Comparison of ENCODE assay signal across 8 cellular contexts in the genomic region with DNA sequence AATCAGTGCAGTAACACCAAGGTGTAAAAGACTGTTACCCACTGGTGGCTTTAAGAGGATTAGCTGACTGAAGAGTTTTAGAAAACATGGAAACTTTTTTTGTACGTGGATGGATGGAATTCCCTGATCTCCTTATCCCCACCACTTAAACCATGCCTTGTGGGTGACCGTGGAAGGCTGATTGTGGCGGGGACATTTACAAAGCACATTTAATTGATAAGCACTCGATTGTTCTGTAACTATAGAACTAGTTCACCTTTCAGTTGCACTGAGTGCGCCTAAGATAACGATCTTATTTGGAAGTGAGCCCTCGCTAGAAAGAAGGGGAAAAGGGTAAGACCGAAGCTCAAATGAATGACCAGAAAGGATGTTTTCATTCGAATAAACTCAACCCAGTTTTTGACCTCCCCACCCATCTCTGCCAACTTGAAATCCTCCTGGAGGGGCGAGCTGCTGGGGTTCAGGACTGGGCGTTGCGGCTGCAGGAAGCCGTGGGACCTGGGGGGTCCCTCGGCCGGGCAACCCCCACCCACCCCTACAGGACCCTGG. TPM values are rescaled to one million over a fixed set of nuclear protein-coding genes. Genes with fewer than 3 reads are reported as not detected.
DNase-seq lines count a peak whose midpoint lies in the region; ATAC-seq and TF ChIP-seq lines count a peak whose summit lies in the region.

No MANE protein-coding gene starts in this region.

- intact Hi-C loops in activated CD4-positive, alpha-beta T cell treated with anti-CD3 and anti-CD28 coated beads, Interleukin-2, amount 10 ng/mL, durations not matched to agents 24 days and 14 days (cut with micrococcal nuclease) = loop anchor here (1.0 to 5.0 kb wide), 8 partner anchors 51 to 1693 kb away; partner anchors contain the start of genes HELB and TBK1
- intact Hi-C loops in OCI-LY7 (cut with micrococcal nuclease; ENCODE audit: unreplicated experiment) = loop anchor here (2.0 to 5.0 kb wide), 4 partner anchors 62 to 205 kb away; partner anchors contain the start of genes GNS and XPOT

- peaks cover 31% of the 10 kb centered on the region for H3K4me1 Mint-ChIP-seq in activated CD4-positive, alpha-beta T cell treated with anti-CD3 and anti-CD28 coated beads, Interleukin-2, amount 10 ng/mL, durations not matched to agents 24 days and 14 days

- peak overlapping the region; percentile 79 for H2AFZ ChIP-seq in OCI-LY7 (ENCODE audit: low read length)

- H3K27me3 Mint-ChIP-seq in activated CD4-positive, alpha-beta T cell treated with anti-CD3 and anti-CD28 coated beads, Interleukin-2, amount 10 ng/mL, durations not matched to agents 24 days and 14 days = no peaks in the 10 kb centered on the region

- no peaks in the 10 kb centered on the region for H3K27me3 ChIP-seq in mucosa of rectum (ENCODE audit: control insufficient read depth in 2 of 2, insufficient read depth in 2 of 2, low read length in 2 of 2)

- peak overlapping the region; percentile 85 to 87 for H3K9ac ChIP-seq in mucosa of rectum (ENCODE audit: low read depth in 1 of 2, low read length in 2 of 2)

- ATAC-seq in HG02759 (IDR thresholded peaks at IDR 0.05; ENCODE audit: unreplicated experiment) = no peak
- ATAC-seq in HG03039 (IDR thresholded peaks at IDR 0.05; ENCODE audit: unreplicated experiment) = no peak

- no peaks in the 10 kb centered on the region for H3K9me3 ChIP-seq in OCI-LY7 (ENCODE audit: low read length)
- H3K9me3 ChIP-seq in mucosa of rectum (ENCODE audit: control insufficient read depth in 2 of 2, low read length in 2 of 2) = no peaks in the 10 kb centered on the region

- H3K79me2 ChIP-seq in OCI-LY7 (ENCODE audit: insufficient read depth, low read depth, low read length) = peaks cover 45% of the 10 kb centered on the region

- H3K27ac ChIP-seq in OCI-LY7 (ENCODE audit: low read depth, low read length, poor library complexity, severe bottlenecking) (peak overlapping the region; percentile 81), mucosa of rectum (ENCODE audit: low read depth in 2 of 2, low read length in 2 of 2) (peak overlapping the region; percentile 93 to 95)

- CTCF ChIA-PET in OCI-LY7 (lab: Charles Lee; ENCODE audit: unreplicated experiment) = interaction anchor here (0.6 to 1.3 kb wide), 3 partner anchors 12 to 89 kb away, joined by 3 read pairs; no protein-coding TSS in a partner anchor

- H3K36me3 ChIP-seq in OCI-LY7 (ENCODE audit: insufficient read depth, low read length) (peaks cover 16% of the 10 kb centered on the region), mucosa of rectum (ENCODE audit: control insufficient read depth in 2 of 2, insufficient read depth in 2 of 2, low read length in 2 of 2) (no peaks in the 10 kb centered on the region)

- no peaks in the 10 kb centered on the region for H3K9me2 ChIP-seq in OCI-LY7 (ENCODE audit: insufficient read depth, low read length)

- peak overlapping the region; percentile 92 for H3K27ac Mint-ChIP-seq in activated CD4-positive, alpha-beta T cell treated with anti-CD3 and anti-CD28 coated beads, Interleukin-2, amount 10 ng/mL, durations not matched to agents 24 days and 14 days

- H3K4me1 ChIP-seq in OCI-LY7 (ENCODE audit: insufficient read depth, low read length, poor library complexity, severe bottlenecking) = peaks cover 34% of the 10 kb centered on the region
- peaks cover 9 to 12% of the 10 kb centered on the region in 2 donors for H3K4me1 ChIP-seq in mucosa of rectum (ENCODE audit: control insufficient read depth in 2 of 2, insufficient read depth in 2 of 2, low read length in 2 of 2)

- H3K9me3 Mint-ChIP-seq in activated CD4-positive, alpha-beta T cell treated with anti-CD3 and anti-CD28 coated beads, Interleukin-2, amount 10 ng/mL, durations not matched to agents 24 days and 14 days = no peaks in the 10 kb centered on the region

- BruUV-seq in OCI-LY7 (replicated peaks; lab: Mats Ljungman, UMichigan) = TSS peak; percentile 94

- TF ChIP-seq CTCF in OCI-LY7 (conservative IDR thresholded peaks at IDR 0.05; ENCODE audit: low read length) = no peak
- TF ChIP-seq CTCF in choroid plexus epithelial cell (conservative IDR thresholded peaks at IDR 0.05; ENCODE audit: low read depth, low read length) = no peak

- POLR2A ChIA-PET in OCI-LY7 (lab: Charles Lee) = interaction anchor here (0.7 to 2.9 kb wide), 17 partner anchors 10 to 202 kb away, joined by 3 to 19 read pairs (median 5); no protein-coding TSS in a partner anchor

- DNase-seq in activated CD4-positive, alpha-beta T cell treated with anti-CD3 and anti-CD28 coated beads, Interleukin-2, amount 10 ng/mL, durations not matched to agents 24 days and 14 days = no peak
- no peak for DNase-seq in activated CD4-positive, alpha-beta T cell treated with anti-CD3 and anti-CD28 coated beads, Interleukin-2, amount 50 U/mL, for 1 hour
- peak; percentile 46 for DNase-seq in OCI-LY7 (ENCODE audit: low spot score)
- peak; percentile 37 for DNase-seq in choroid plexus epithelial cell (ENCODE audit: low read depth)
- DNase-seq in pons (ENCODE audit: low spot score) = no peak

- H4K20me1 ChIP-seq in OCI-LY7 (ENCODE audit: insufficient read depth, low read length) = peaks cover 18% of the 10 kb centered on the region; the same call in 1 of the 2 replicates

- peak overlapping the region; percentile 92 for H3K4me2 ChIP-seq in OCI-LY7 (ENCODE audit: low read length)

- H3K4me3 Mint-ChIP-seq in activated CD4-positive, alpha-beta T cell treated with anti-CD3 and anti-CD28 coated beads, Interleukin-2, amount 10 ng/mL, durations not matched to agents 24 days and 14 days = peak overlapping the region; percentile 88

- peaks cover 8% of the 10 kb centered on the region for H3K36me3 Mint-ChIP-seq in activated CD4-positive, alpha-beta T cell treated with anti-CD3 and anti-CD28 coated beads, Interleukin-2, amount 10 ng/mL, durations not matched to agents 24 days and 14 days (ENCODE audit: low read depth)

- H3K4me3 ChIP-seq in OCI-LY7 (ENCODE audit: low read depth, low read length, poor library complexity, severe bottlenecking) = peak overlapping the region; percentile 93
- peak overlapping the region; percentile 83 for H3K4me3 ChIP-seq in choroid plexus epithelial cell (ENCODE audit: low read depth, low read length)
- peak overlapping the region; percentile 89 to 92 for H3K4me3 ChIP-seq in mucosa of rectum (ENCODE audit: low read length in 2 of 2)

RNA-seq across cellular contexts. Expression of gene RASSF3, which starts 0.7 kb away (rescaled TPM):
- total RNA-seq in activated CD4-positive, alpha-beta T cell treated with anti-CD3 and anti-CD28 coated beads, Interleukin-2, amount 10 ng/mL, durations not matched to agents 24 days and 14 days = 40.8 and 43.1 TPM in 2 replicates
- 13.8 and 16.3 TPM in 2 replicates for total RNA-seq in OCI-LY7 (2014; rRNA removed; shearing (Covaris generic))
- 49.9 and 50.8 TPM in 2 replicates for total RNA-seq in OCI-LY7 (2022)

Comparison
In these comparisons a context has a peak if more than half of its experiments do, and no peak if none do; other contexts are left out.
1. DNase-seq: peak in OCI-LY7 (single experiment) and choroid plexus epithelial cell (single experiment); none in activated CD4-positive, alpha-beta T cell treated with anti-CD3 and anti-CD28 coated beads, Interleukin-2, amount 10 ng/mL, durations not matched to agents 24 days and 14 days (single experiment), activated CD4-positive, alpha-beta T cell treated with anti-CD3 and anti-CD28 coated beads, Interleukin-2, amount 50 U/mL, for 1 hour (single experiment) and pons (single experiment).
2. Peak in every context shown above with its lines, with median percentiles within 50 percentile points of each other: H3K4me3 ChIP-seq.